ENCODE assay signal across 8 cellular contexts in the genomic region with DNA sequence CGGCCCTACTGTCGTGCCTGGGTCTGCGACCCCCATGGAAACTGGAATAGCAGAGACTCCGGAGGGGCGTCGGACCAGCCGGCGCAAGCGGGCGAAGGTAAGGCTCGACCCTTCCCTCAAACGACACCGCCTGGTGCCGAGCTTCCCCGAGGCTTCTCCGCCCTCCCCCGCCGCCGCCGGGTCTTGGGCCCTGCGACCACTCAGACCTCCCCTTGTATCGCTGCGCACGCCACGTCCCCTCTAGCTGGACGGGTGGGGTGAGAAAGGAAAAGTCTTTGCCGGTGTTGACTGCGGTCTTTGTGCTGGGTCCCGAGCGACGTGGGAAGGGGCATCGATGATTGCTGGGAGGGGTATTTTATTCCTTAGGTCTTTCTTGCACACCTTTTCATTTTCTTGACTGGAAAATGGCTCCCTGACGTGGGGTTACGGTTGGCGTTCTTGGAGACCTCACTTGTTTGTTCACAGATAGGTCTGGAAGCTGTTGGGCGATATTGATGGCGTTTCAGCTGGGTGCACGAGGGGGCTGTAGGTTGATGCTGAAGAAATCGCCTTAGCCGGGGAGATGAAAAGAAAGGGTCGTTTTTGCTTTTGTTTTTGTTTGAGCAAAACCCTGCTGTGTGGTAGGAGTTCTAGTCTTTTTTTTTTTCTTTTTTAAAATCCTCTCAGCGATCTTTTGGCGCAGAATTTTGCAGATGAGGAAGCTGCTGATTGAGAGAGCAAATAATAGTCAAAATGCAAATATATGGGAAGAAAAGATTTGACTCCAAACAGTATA. TPM values are rescaled to one million over a fixed set of nuclear protein-coding genes. Genes with fewer than 3 reads are reported as not detected.
A peak's percentile ranks its signal among the peaks of the same experiment; 100 is the strongest.
DNase-seq lines count a peak whose midpoint lies in the region; ATAC-seq and TF ChIP-seq lines count a peak whose summit lies in the region.

No MANE protein-coding gene starts in this region.

- H3K4me1 ChIP-seq in gastroesophageal sphincter (peaks cover 0 to 24% (median 2%) of the 10 kb centered on the region in 3 donors), neutrophil (ENCODE audit: control insufficient read depth in 1 of 2, insufficient read depth in 1 of 2, low read depth in 1 of 2, low read length in 1 of 2) (peaks cover 14 to 26% of the 10 kb centered on the region in 2 experiments)

- H3K9me3 ChIP-seq in gastroesophageal sphincter (no peaks in the 10 kb centered on the region), neutrophil (no peaks in the 10 kb centered on the region)

- no peak for TF ChIP-seq POLR2A in gastroesophageal sphincter (IDR thresholded peaks at IDR 0.05)

- TF ChIP-seq CTCF in gastroesophageal sphincter (IDR thresholded peaks at IDR 0.05) (no peak), neutrophil (IDR thresholded peaks at IDR 0.05) (no peak)

- H3K27ac ChIP-seq in gastroesophageal sphincter (peak overlapping the region; percentile 49 to 95 (median 90)), neutrophil (no peak overlapping the region)

- H3K27me3 ChIP-seq in gastroesophageal sphincter = no peaks in the 10 kb centered on the region
- H3K27me3 ChIP-seq in neutrophil = peaks cover 14% of the 10 kb centered on the region

- DNase-seq in SHP77 (lab: John Stamatoyannopoulos, UW) = peak; percentile 21 to 24
- no peak for DNase-seq in SHP77 treated with DMSO at 0.1 percent for 48 hours (lab: John Stamatoyannopoulos, UW)
- peak; percentile 59 for DNase-seq in NCI-H526 treated with DMSO at 0.1 percent for 48 hours (lab: John Stamatoyannopoulos, UW)
- peak; percentile 3 for DNase-seq in activated gamma-delta T cell treated with anti-CD3 and anti-CD28 coated beads, Interleukin-2, amount 50 U/mL, for 16 hours (ENCODE audit: low read depth)
- no peak for DNase-seq in cortex of kidney (lab: John Stamatoyannopoulos, UW)

- no peak for TF ChIP-seq EP300 in gastroesophageal sphincter (IDR thresholded peaks at IDR 0.05)

- 0% methylated on average over 2 to 22 of the region's 43 CpGs for WGBS in gastroesophageal sphincter (ENCODE audit: low coverage in 1 of 2), 2 donors

- H3K4me3 ChIP-seq in gastroesophageal sphincter = peak overlapping the region; percentile 69 to 85
- H3K4me3 ChIP-seq in neutrophil (ENCODE audit: low read depth in 1 of 2, low read length in 1 of 2) = peak overlapping the region; percentile 67 to 72

- H3K36me3 ChIP-seq in gastroesophageal sphincter = no peaks in the 10 kb centered on the region
- H3K36me3 ChIP-seq in neutrophil = no peaks in the 10 kb centered on the region

- ATAC-seq in HG02885 (IDR thresholded peaks at IDR 0.05; ENCODE audit: poor library complexity, unreplicated experiment) = peak; percentile 18
- no peak for ATAC-seq in gastroesophageal sphincter

RNA-seq across cellular contexts. Expression of a gene that starts 0.8 kb away (rescaled TPM):
- 10 to 100 TPM; 48.9 to 62.4 (median 54.6) TPM for total RNA-seq in gastroesophageal sphincter

RNA-seq across cellular contexts. Expression of a gene that starts 4.4 kb away (rescaled TPM):
- not detected for total RNA-seq in gastroesophageal sphincter

RNA-seq across cellular contexts. Expression of a gene that starts 47.4 kb away (rescaled TPM):
- not detected for total RNA-seq in gastroesophageal sphincter

Comparison
In these comparisons a context has a peak if more than half of its experiments do, and no peak if none do; other contexts are left out.
1. DNase-seq: peak in SHP77 (2 of 2), NCI-H526 treated with DMSO at 0.1 percent for 48 hours (single experiment) and activated gamma-delta T cell treated with anti-CD3 and anti-CD28 coated beads, Interleukin-2, amount 50 U/mL, for 16 hours (single experiment); none in SHP77 treated with DMSO at 0.1 percent for 48 hours (single experiment) and cortex of kidney (single experiment).